23 cellular contexts compared by ENCODE assay signal in genomic region chr9:135536166-135536565, GRCh38. TPM values are rescaled to one million over a fixed set of nuclear protein-coding genes. Genes with fewer than 3 reads are reported as not detected.
A peak's percentile ranks its signal among the peaks of the same experiment; 100 is the strongest.
DNase-seq lines count a peak whose midpoint lies in the region; ATAC-seq and TF ChIP-seq lines count a peak whose summit lies in the region.
"Had no signal": no experiment of that assay in that cellular context is flagged by ENCODE, and none has a peak within 500 bp of the region (broad histone marks: within the 10 kb centered on the region; RNA-seq: fewer than 3 reads in every experiment).

No MANE protein-coding gene starts in this region.

- no peak overlapping the region for H3K27ac ChIP-seq in brain microvascular endothelial cell
- H3K27ac ChIP-seq in CD4-positive, alpha-beta memory T cell (ENCODE audit: low read depth, low read length) = no peak overlapping the region
- H3K27ac ChIP-seq: ascending aorta, foreskin keratinocyte, SJCRH30, testis had no signal

- peaks cover 22 to 39% of the 10 kb centered on the region in 2 donors for H3K27me3 Mint-ChIP-seq in CD4-positive, alpha-beta memory T cell
- peaks cover 24% of the 10 kb centered on the region for H3K27me3 Mint-ChIP-seq in activated naive CD4-positive, alpha-beta T cell treated with anti-CD3 and anti-CD28 coated beads, Interleukin-2, amount 10 ng/mL, durations not matched to agents 7 days and 5 days

- H3K4me1 ChIP-seq in CD4-positive, alpha-beta memory T cell (ENCODE audit: insufficient read depth, low read length) = no peaks in the 10 kb centered on the region
- H3K4me1 ChIP-seq: ascending aorta, foreskin keratinocyte, SJCRH30, testis had no signal

- no peak overlapping the region for H3K27ac Mint-ChIP-seq in CD4-positive, alpha-beta memory T cell
- H3K27ac Mint-ChIP-seq in activated naive CD4-positive, alpha-beta T cell treated with anti-CD3 and anti-CD28 coated beads, Interleukin-2, amount 10 ng/mL, durations not matched to agents 7 days and 5 days = no peak overlapping the region
- H3K27ac Mint-ChIP-seq: CD4-positive, CD25-positive, alpha-beta regulatory T cell; GM23338; memory B cell had no signal

- H3K36me3 Mint-ChIP-seq in CD4-positive, alpha-beta memory T cell = no peaks in the 10 kb centered on the region
- no peaks in the 10 kb centered on the region for H3K36me3 Mint-ChIP-seq in activated naive CD4-positive, alpha-beta T cell treated with anti-CD3 and anti-CD28 coated beads, Interleukin-2, amount 10 ng/mL, durations not matched to agents 7 days and 5 days
- H3K36me3 Mint-ChIP-seq: CD4-positive, CD25-positive, alpha-beta regulatory T cell; memory B cell had no signal

- CTCF ChIA-PET in AG04449 (lab: Yijun Ruan, JAX) = no interaction called here
- CTCF ChIA-PET in CD4-positive, alpha-beta memory T cell (lab: Charles Lee; ENCODE audit: partially characterized antibody) = no interaction called here
- CTCF ChIA-PET in activated naive CD4-positive, alpha-beta T cell treated with anti-CD3 and anti-CD28 coated beads, Interleukin-2, amount 10 ng/mL, durations not matched to agents 7 days and 5 days (lab: Charles Lee) = no interaction called here

- no peaks in the 10 kb centered on the region for H3K9me3 ChIP-seq in CD4-positive, alpha-beta memory T cell (ENCODE audit: control insufficient read depth in 1 of 2, low read length in 2 of 2)
- H3K9me3 ChIP-seq: ascending aorta, SJCRH30, testis had no signal

- no peaks in the 10 kb centered on the region for H3K4me1 Mint-ChIP-seq in CD4-positive, alpha-beta memory T cell
- no peaks in the 10 kb centered on the region for H3K4me1 Mint-ChIP-seq in activated naive CD4-positive, alpha-beta T cell treated with anti-CD3 and anti-CD28 coated beads, Interleukin-2, amount 10 ng/mL, durations not matched to agents 7 days and 5 days
- H3K4me1 Mint-ChIP-seq: CD4-positive, CD25-positive, alpha-beta regulatory T cell had no signal

- in situ Hi-C loops in brain microvascular endothelial cell (cut with HindIII; ENCODE audit: low pct_ligation_motif_present, low sequenced_read_pairs) = no loop called here

- no peak for TF ChIP-seq CTCF in AG04449 (IDR thresholded peaks at IDR 0.05; ENCODE audit: insufficient read depth, low read length, missing control alignments)
- no peak for TF ChIP-seq CTCF in brain microvascular endothelial cell (IDR thresholded peaks at IDR 0.05; ENCODE audit: low read depth, low read length, missing control alignments)

- intact Hi-C loops in CD4-positive, alpha-beta memory T cell (cut with micrococcal nuclease) = no loop called here

- no peak for ATAC-seq in HG02642 (IDR thresholded peaks at IDR 0.05; ENCODE audit: poor library complexity, unreplicated experiment)
- ATAC-seq: foreskin keratinocyte, GM23338, PC-3 had no signal

- DNase-seq in AG04449 (ENCODE audit: low read depth, low spot score) (peak; percentile 59), HT1080 (ENCODE audit: low read depth) (peak; percentile 74), brain microvascular endothelial cell (peak; percentile 89), kidney glomerular epithelial cell (lab: John Stamatoyannopoulos, UW) (peak; percentile 14), DMS79 (lab: John Stamatoyannopoulos, UW) (no peak)
- no peak for DNase-seq in CD4-positive, alpha-beta memory T cell
- DNase-seq in activated naive CD4-positive, alpha-beta T cell treated with anti-CD3 and anti-CD28 coated beads, Interleukin-2, amount 10 ng/mL, durations not matched to agents 7 days and 5 days = no peak
- DNase-seq: activated CD4-positive, alpha-beta T cell treated with anti-CD3 and anti-CD28 coated beads, Interleukin-2, amount 50 U/mL, for 1 hour; activated naive CD4-positive, alpha-beta T cell treated with Interleukin-2 at 50 U/mL for 16 hours; CD4-positive, CD25-positive, alpha-beta regulatory T cell; DMS53; foreskin keratinocyte; NCI-H1436 treated with DMSO at 0.1 percent for 48 hours; PC-3; SJCRH30; testis had no signal

- POLR2A ChIA-PET in AG04449 (lab: Yijun Ruan, JAX) = no interaction called here
- POLR2A ChIA-PET in CD4-positive, alpha-beta memory T cell (lab: Charles Lee; ENCODE audit: partially characterized antibody) = no interaction called here

- H3K4me3 ChIP-seq in AG04449 (ENCODE audit: low read depth, low read length) (no peak overlapping the region), brain microvascular endothelial cell (ENCODE audit: low read depth, low read length) (no peak overlapping the region)
- no peak overlapping the region for H3K4me3 ChIP-seq in CD4-positive, alpha-beta memory T cell (ENCODE audit: low read length in 2 of 2)
- H3K4me3 ChIP-seq: ascending aorta, GM23338, SJCRH30, testis had no signal

- H3K9me3 Mint-ChIP-seq in CD4-positive, alpha-beta memory T cell = no peaks in the 10 kb centered on the region
- no peaks in the 10 kb centered on the region for H3K9me3 Mint-ChIP-seq in activated naive CD4-positive, alpha-beta T cell treated with anti-CD3 and anti-CD28 coated beads, Interleukin-2, amount 10 ng/mL, durations not matched to agents 7 days and 5 days
- H3K9me3 Mint-ChIP-seq: memory B cell had no signal

- H3K27me3 ChIP-seq in brain microvascular endothelial cell (replicated peaks) = no peaks in the 10 kb centered on the region
- no peaks in the 10 kb centered on the region for H3K27me3 ChIP-seq in CD4-positive, alpha-beta memory T cell (ENCODE audit: insufficient read depth, low read length)
- H3K27me3 ChIP-seq: ascending aorta, testis had no signal

- H3K36me3 ChIP-seq in brain microvascular endothelial cell (replicated peaks) = no peaks in the 10 kb centered on the region
- no peaks in the 10 kb centered on the region for H3K36me3 ChIP-seq in CD4-positive, alpha-beta memory T cell (ENCODE audit: insufficient read depth, low read length)
- H3K36me3 ChIP-seq: ascending aorta, SJCRH30 had no signal

- H3K4me3 Mint-ChIP-seq in CD4-positive, alpha-beta memory T cell = no peak overlapping the region
- no peak overlapping the region for H3K4me3 Mint-ChIP-seq in activated naive CD4-positive, alpha-beta T cell treated with anti-CD3 and anti-CD28 coated beads, Interleukin-2, amount 10 ng/mL, durations not matched to agents 7 days and 5 days
- H3K4me3 Mint-ChIP-seq: CD4-positive, CD25-positive, alpha-beta regulatory T cell; GM23338; memory B cell had no signal

RNA-seq across cellular contexts. Expression of gene OBP2A, which starts 9.8 kb away (rescaled TPM):
- total RNA-seq in HT1080 (2014; rRNA removed; shearing (Covaris generic)) = 0.24 TPM in 1 of 2 replicates, not detected in the other
- polyA plus RNA-seq in HT1080 (2015; cell fraction: cytosol; rRNA removed) = not detected in 2 replicates
- 0.51 TPM in 1 of 2 replicates, not detected in the other for polyA plus RNA-seq in HT1080 (2015; cell fraction: nucleus; rRNA removed)
- not detected for total RNA-seq in CD4-positive, alpha-beta memory T cell
- polyA plus RNA-seq in CD4-positive, alpha-beta memory T cell = not detected
- total RNA-seq: ascending aorta; CD4-positive, CD25-positive, alpha-beta regulatory T cell; foreskin keratinocyte; GM23338; PC-3; pulmonary artery endothelial cell; SJCRH30; T-helper 1 cell treated with Interleukin-12 subunit alpha and Interleukin-12 subunit beta and Interleukin-4 antibody, amounts not matched to agents 30 ng/mL and 1 ng/mL, for 36 hours had no signal
- polyA plus RNA-seq: CD4-positive, CD25-positive, alpha-beta regulatory T cell; foreskin keratinocyte; GM23338; neural cell had no signal

RNA-seq across cellular contexts. Expression of gene LCN1, which starts 14.9 kb away (rescaled TPM):
- 0.33 TPM in 1 of 2 replicates, not detected in the other for total RNA-seq in HT1080 (2014; rRNA removed; shearing (Covaris generic))
- 1.5 and 2.1 TPM in 2 replicates for polyA plus RNA-seq in HT1080 (2015; cell fraction: cytosol; rRNA removed)
- polyA plus RNA-seq in HT1080 (2015; cell fraction: nucleus; rRNA removed) = 1.3 and 1.6 TPM in 2 replicates
- total RNA-seq in CD4-positive, alpha-beta memory T cell = not detected
- polyA plus RNA-seq in CD4-positive, alpha-beta memory T cell = not detected
- total RNA-seq: ascending aorta; CD4-positive, CD25-positive, alpha-beta regulatory T cell; foreskin keratinocyte; GM23338; PC-3; pulmonary artery endothelial cell; SJCRH30; T-helper 1 cell treated with Interleukin-12 subunit alpha and Interleukin-12 subunit beta and Interleukin-4 antibody, amounts not matched to agents 30 ng/mL and 1 ng/mL, for 36 hours; testis had no signal
- polyA plus RNA-seq: CD4-positive, CD25-positive, alpha-beta regulatory T cell; foreskin keratinocyte; neural cell had no signal

RNA-seq across cellular contexts. Expression of gene PAEP, which starts 25.4 kb away (rescaled TPM):
- total RNA-seq in HT1080 (2014; rRNA removed; shearing (Covaris generic)) = 15.7 and 17.5 TPM in 2 replicates
- 35.1 and 39.7 TPM in 2 replicates for polyA plus RNA-seq in HT1080 (2015; cell fraction: cytosol; rRNA removed)
- polyA plus RNA-seq in HT1080 (2015; cell fraction: nucleus; rRNA removed) = 145 and 196 TPM in 2 replicates
- total RNA-seq in CD4-positive, alpha-beta memory T cell = not detected
- polyA plus RNA-seq in CD4-positive, alpha-beta memory T cell = not detected
- total RNA-seq: ascending aorta; CD4-positive, CD25-positive, alpha-beta regulatory T cell; foreskin keratinocyte; GM23338; PC-3; pulmonary artery endothelial cell; SJCRH30; T-helper 1 cell treated with Interleukin-12 subunit alpha and Interleukin-12 subunit beta and Interleukin-4 antibody, amounts not matched to agents 30 ng/mL and 1 ng/mL, for 36 hours; testis had no signal
- polyA plus RNA-seq: CD4-positive, CD25-positive, alpha-beta regulatory T cell; foreskin keratinocyte; GM23338; neural cell had no signal

RNA-seq across cellular contexts. Expression of gene MRPS2, which starts 35.7 kb away (rescaled TPM):
- 106 and 170 TPM in 2 replicates for total RNA-seq in HT1080 (2014; rRNA removed; shearing (Covaris generic))
- polyA plus RNA-seq in HT1080 (2015; cell fraction: cytosol; rRNA removed) = 136 and 151 TPM in 2 replicates
- polyA plus RNA-seq in HT1080 (2015; cell fraction: nucleus; rRNA removed) = 123 and 132 TPM in 2 replicates
- total RNA-seq in CD4-positive, alpha-beta memory T cell = 10 to 100 TPM; 26.2 to 28.2 TPM
- polyA plus RNA-seq in CD4-positive, alpha-beta memory T cell = 10 to 100 TPM; 38.3 to 57.2 TPM

RNA-seq across cellular contexts. Expression of gene PPP1R26, which starts 56.6 kb away (rescaled TPM):
- total RNA-seq in HT1080 (2014; rRNA removed; shearing (Covaris generic)) = 31.9 and 36.2 TPM in 2 replicates
- polyA plus RNA-seq in HT1080 (2015; cell fraction: cytosol; rRNA removed) = 22.6 and 24.8 TPM in 2 replicates
- polyA plus RNA-seq in HT1080 (2015; cell fraction: nucleus; rRNA removed) = 36.1 and 43.2 TPM in 2 replicates
- 1 to 10 TPM; 1.9 TPM for total RNA-seq in CD4-positive, alpha-beta memory T cell
- under 1 TPM in 1 of 2 donors, not detected in 1; 0.54 TPM for polyA plus RNA-seq in CD4-positive, alpha-beta memory T cell

Comparison
In these comparisons a context has a peak if more than half of its experiments do, and no peak if none do; other contexts are left out.
1. DNase-seq: peak in AG04449 (single experiment), HT1080 (single experiment), brain microvascular endothelial cell (single experiment) and kidney glomerular epithelial cell (single experiment); none in DMS79 (single experiment), CD4-positive, alpha-beta memory T cell (0 of 5) and activated naive CD4-positive, alpha-beta T cell treated with anti-CD3 and anti-CD28 coated beads, Interleukin-2, amount 10 ng/mL, durations not matched to agents 7 days and 5 days (single experiment).
2. RNA of gene PAEP, which starts 25.4 kb away (total RNA-seq): 15.7 to 17.5 TPM in HT1080; not detected in CD4-positive, alpha-beta memory T cell; every median in the first group is over 10 times any median in the second.